In the genomic region with DNA sequence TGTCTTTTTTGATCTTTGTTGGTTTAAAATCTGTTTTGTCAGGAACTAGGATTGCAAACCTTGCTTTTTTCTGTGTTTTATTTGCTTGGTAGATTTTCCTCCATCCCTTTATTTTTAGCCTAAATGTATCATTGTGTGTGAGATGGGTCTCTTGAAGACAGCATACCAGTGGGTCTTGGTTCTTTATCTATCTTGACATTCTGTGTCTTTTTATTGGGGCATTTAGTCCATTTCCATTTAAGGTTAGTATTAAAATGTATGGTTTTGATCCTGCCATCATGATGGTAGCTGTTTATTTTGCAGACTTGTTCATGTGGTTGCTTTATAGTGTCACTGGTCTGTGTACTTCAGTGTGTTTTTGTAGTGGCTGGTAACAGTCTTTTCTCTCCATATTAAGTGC, we compare ENCODE assay signal across 10 cellular contexts.
ATAC-seq and TF ChIP-seq lines count a peak whose summit lies in the region.
"Had no signal": no experiment of that assay in that cellular context is flagged by ENCODE, and none has a peak within 500 bp of the region (broad histone marks: within the 10 kb centered on the region; RNA-seq: fewer than 3 reads in every experiment).

No MANE protein-coding gene starts in this region.

- no peak for ATAC-seq in GM21360 (IDR thresholded peaks at IDR 0.05; ENCODE audit: unreplicated experiment)
- ATAC-seq: A549; CD8-positive, alpha-beta T cell had no signal

- no peak overlapping the region for H3K4me3 ChIP-seq in HEK293 (ENCODE audit: low read depth, low read length)
- H3K4me3 ChIP-seq: A549; BLaER1; BLaER1 treated with 17β-estradiol and CSF1 and Interleukin-3, amounts not matched to agents 10 nM and 100 nM had no signal

- no peak overlapping the region for H3K27ac ChIP-seq in HEK293 (ENCODE audit: extremely low read depth, low read depth, low read length)
- H3K27ac ChIP-seq: 22Rv1; A549; BLaER1; BLaER1 treated with 17β-estradiol and CSF1 and Interleukin-3, amounts not matched to agents 10 nM and 100 nM; C4-2B had no signal

- H3K4me1 ChIP-seq in HEK293 (ENCODE audit: control insufficient read depth, insufficient read depth, low read length), result no peaks in the 10 kb centered on the region
- H3K4me1 ChIP-seq: A549; BE2C; BLaER1; BLaER1 treated with 17β-estradiol and CSF1 and Interleukin-3, amounts not matched to agents 10 nM and 100 nM; Caco-2 had no signal

- CTCF ChIA-PET in HEK293 (lab: Yijun Ruan, JAX), result interaction anchor here (0.6 to 1.7 kb wide), 2 partner anchors 19 to 21 kb away, joined by 3 to 4 read pairs; no protein-coding TSS in a partner anchor

- POLR2A ChIA-PET in HEK293 (lab: Yijun Ruan, JAX), result no interaction called here

- no peaks in the 10 kb centered on the region for H3K36me3 ChIP-seq in HEK293 (ENCODE audit: control insufficient read depth in 2 of 2, insufficient read depth in 1 of 2, low read length in 2 of 2)

- no peak for TF ChIP-seq CTCF in HEK293 (tag by site-specific recombination; IDR thresholded peaks at IDR 0.05)

- no peaks in the 10 kb centered on the region for H3K9me3 ChIP-seq in HEK293 (ENCODE audit: control insufficient read depth, insufficient read depth, low read depth, low read length)

TF ChIP-seq in HEK293, 187 proteins besides CTCF, POLR2A, EP300 and RAD21:
- TF ChIP-seq ZNF529 (tag by site-specific recombination; IDR thresholded peaks at IDR 0.05; ENCODE audit: insufficient replicate concordance) (peak; percentile 92), ZNF530 (tag by site-specific recombination; IDR thresholded peaks at IDR 0.05; ENCODE audit: low read depth) (no peak), ZNF549 (tag by site-specific recombination; IDR thresholded peaks at IDR 0.05) (0 out of 2 replicates have a peak, but pooled peaks have one; percentile 2), SETDB1 (IDR thresholded peaks at IDR 0.05; ENCODE audit: insufficient read length, low read length) (peak; percentile 35)
